Comparison of ENCODE assay signal across 16 cellular contexts in the genomic region with DNA sequence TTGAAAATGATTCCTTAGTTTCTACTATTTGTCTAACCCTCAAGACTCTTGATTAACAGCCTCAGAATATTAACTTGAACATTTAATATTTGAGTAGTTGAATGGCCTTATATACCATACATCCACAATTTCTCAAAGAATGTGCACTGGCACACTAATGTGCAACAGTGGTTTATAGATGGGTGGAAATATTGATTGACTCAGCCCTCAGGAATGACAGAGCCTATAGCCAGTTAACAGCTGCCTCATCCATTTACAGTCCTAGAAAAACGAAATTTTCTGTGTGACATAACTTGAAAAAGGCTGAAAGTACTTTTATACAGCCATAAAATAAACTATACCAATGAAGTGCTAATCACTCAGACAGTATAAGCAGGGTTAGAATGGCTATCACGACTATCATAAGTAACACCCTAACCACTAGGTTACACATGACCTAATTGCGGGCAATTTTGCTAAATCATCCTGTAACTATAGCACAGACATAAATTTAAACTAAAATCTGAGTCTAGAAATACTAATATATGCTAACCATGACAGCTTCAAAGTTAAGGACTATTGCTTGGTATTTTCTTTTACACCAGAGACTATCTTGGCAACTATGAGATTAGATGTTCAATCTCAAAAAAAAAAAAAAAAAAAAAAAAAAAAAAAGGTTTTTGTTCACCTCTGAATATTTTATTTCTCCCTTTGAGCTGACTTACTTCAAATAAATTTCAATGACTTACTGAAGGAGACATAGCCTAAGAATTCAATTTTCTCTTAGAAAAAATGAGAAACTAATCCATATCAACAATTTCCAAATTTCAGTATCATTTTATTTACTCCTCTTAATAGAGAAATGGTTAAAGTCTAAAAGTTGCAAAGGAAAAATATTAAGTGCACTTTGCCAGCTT. TPM values are rescaled to one million over a fixed set of nuclear protein-coding genes. Genes with fewer than 3 reads are reported as not detected.
DNase-seq lines count a peak whose midpoint lies in the region; ATAC-seq and TF ChIP-seq lines count a peak whose summit lies in the region.
"Had no signal": no experiment of that assay in that cellular context is flagged by ENCODE, and none has a peak within 500 bp of the region (broad histone marks: within the 10 kb centered on the region; RNA-seq: fewer than 3 reads in every experiment).

No MANE protein-coding gene starts in this region.

- POLR2A ChIA-PET in activated CD8-positive, alpha-beta T cell treated with anti-CD3 and anti-CD28 coated beads, Interleukin-2, amount 10 ng/mL, durations not matched to agents 7 days and 5 days (lab: Charles Lee): no interaction called here

- H3K27ac ChIP-seq in foreskin keratinocyte (no peak overlapping the region), right atrium auricular region (no peak overlapping the region)

- CTCF ChIA-PET in activated CD8-positive, alpha-beta T cell treated with anti-CD3 and anti-CD28 coated beads, Interleukin-2, amount 10 ng/mL, durations not matched to agents 7 days and 5 days (lab: Charles Lee): no interaction called here

- no peak for TF ChIP-seq CTCF in foreskin keratinocyte (conservative IDR thresholded peaks at IDR 0.05)
- no peak for TF ChIP-seq CTCF in endothelial cell (IDR thresholded peaks at IDR 0.05; ENCODE audit: unreplicated experiment)
- no peak for TF ChIP-seq CTCF in right atrium auricular region (IDR thresholded peaks at IDR 0.05)

- peaks cover 11% of the 10 kb centered on the region for H3K4me1 Mint-ChIP-seq in activated CD8-positive, alpha-beta T cell treated with anti-CD3 and anti-CD28 coated beads, Interleukin-2, amount 10 ng/mL, durations not matched to agents 7 days and 5 days (ENCODE audit: low read depth)
- no peaks in the 10 kb centered on the region for H3K4me1 Mint-ChIP-seq in endothelial cell (ENCODE audit: unreplicated experiment)

- no peaks in the 10 kb centered on the region for H3K9me3 Mint-ChIP-seq in activated CD8-positive, alpha-beta T cell treated with anti-CD3 and anti-CD28 coated beads, Interleukin-2, amount 10 ng/mL, durations not matched to agents 7 days and 5 days (ENCODE audit: insufficient read depth)
- H3K9me3 Mint-ChIP-seq in endothelial cell (ENCODE audit: unreplicated experiment): no peaks in the 10 kb centered on the region
- H3K9me3 Mint-ChIP-seq: activated CD4-positive, alpha-beta T cell treated with anti-CD3 and anti-CD28 coated beads, Interleukin-2, amount 10 ng/mL, durations not matched to agents 7 days and 5 days had no signal

- no peaks in the 10 kb centered on the region for H3K9me3 ChIP-seq in right atrium auricular region
- H3K9me3 ChIP-seq: BE2C, tibial nerve had no signal

- peak; percentile 68 for ATAC-seq in activated CD8-positive, alpha-beta T cell treated with anti-CD3 and anti-CD28 coated beads, Interleukin-2, amount 10 ng/mL, durations not matched to agents 7 days and 5 days
- peak; percentile 91 for ATAC-seq in foreskin keratinocyte
- ATAC-seq in GM18907 (IDR thresholded peaks at IDR 0.05; ENCODE audit: unreplicated experiment): no peak
- ATAC-seq: Right ventricle myocardium inferior had no signal

- peaks cover 13% of the 10 kb centered on the region for H3K36me3 ChIP-seq in right atrium auricular region

- H3K4me1 ChIP-seq in foreskin keratinocyte: peaks cover 7% of the 10 kb centered on the region
- H3K4me1 ChIP-seq in right atrium auricular region: peaks cover 0 to 27% of the 10 kb centered on the region in 2 donors
- H3K4me1 ChIP-seq: BE2C had no signal

- no peak overlapping the region for H3K27ac Mint-ChIP-seq in activated CD8-positive, alpha-beta T cell treated with anti-CD3 and anti-CD28 coated beads, Interleukin-2, amount 10 ng/mL, durations not matched to agents 7 days and 5 days
- no peak overlapping the region for H3K27ac Mint-ChIP-seq in endothelial cell (ENCODE audit: unreplicated experiment)
- H3K27ac Mint-ChIP-seq: activated CD4-positive, alpha-beta T cell treated with anti-CD3 and anti-CD28 coated beads, Interleukin-2, amount 10 ng/mL, durations not matched to agents 7 days and 5 days had no signal

- H3K27me3 ChIP-seq in foreskin keratinocyte: no peaks in the 10 kb centered on the region
- no peaks in the 10 kb centered on the region for H3K27me3 ChIP-seq in right atrium auricular region
- H3K27me3 ChIP-seq: BE2C, tibial nerve had no signal

- H3K36me3 Mint-ChIP-seq in activated CD8-positive, alpha-beta T cell treated with anti-CD3 and anti-CD28 coated beads, Interleukin-2, amount 10 ng/mL, durations not matched to agents 7 days and 5 days (ENCODE audit: low read depth): peaks cover 18% of the 10 kb centered on the region
- no peaks in the 10 kb centered on the region for H3K36me3 Mint-ChIP-seq in endothelial cell (ENCODE audit: low read depth, unreplicated experiment)

- no peaks in the 10 kb centered on the region for H3K27me3 Mint-ChIP-seq in activated CD8-positive, alpha-beta T cell treated with anti-CD3 and anti-CD28 coated beads, Interleukin-2, amount 10 ng/mL, durations not matched to agents 7 days and 5 days (ENCODE audit: low read depth)
- no peaks in the 10 kb centered on the region for H3K27me3 Mint-ChIP-seq in endothelial cell (ENCODE audit: unreplicated experiment)
- H3K27me3 Mint-ChIP-seq: activated CD4-positive, alpha-beta T cell treated with anti-CD3 and anti-CD28 coated beads, Interleukin-2, amount 10 ng/mL, durations not matched to agents 7 days and 5 days had no signal

- in situ Hi-C loops in ACHN (cut with HindIII; ENCODE audit: low pct_ligation_motif_present, low pct_unique_long_range_greater_than_20kb, low sequenced_read_pairs): no loop called here

- DNase-seq in ACHN (peak; percentile 81), HS-27A (ENCODE audit: low read depth) (peak; percentile 80), foreskin keratinocyte (peak; percentile 29 to 73), endothelial cell (ENCODE audit: low spot score) (no peak), putamen (ENCODE audit: low spot score) (no peak), right atrium auricular region (ENCODE audit: low spot score) (no peak)
- DNase-seq in activated CD8-positive, alpha-beta T cell treated with anti-CD3 and anti-CD28 coated beads, Interleukin-2, amount 10 ng/mL, durations not matched to agents 7 days and 5 days: no peak
- DNase-seq: activated CD4-positive, alpha-beta T cell treated with anti-CD3 and anti-CD28 coated beads, Interleukin-2, amount 10 ng/mL, durations not matched to agents 7 days and 5 days; activated naive CD4-positive, alpha-beta T cell; BE2C; hypothalamus; KBM-7; midbrain had no signal

- H3K4me3 Mint-ChIP-seq in activated CD8-positive, alpha-beta T cell treated with anti-CD3 and anti-CD28 coated beads, Interleukin-2, amount 10 ng/mL, durations not matched to agents 7 days and 5 days: no peak overlapping the region
- no peak overlapping the region for H3K4me3 Mint-ChIP-seq in endothelial cell (ENCODE audit: unreplicated experiment)
- H3K4me3 Mint-ChIP-seq: activated CD4-positive, alpha-beta T cell treated with anti-CD3 and anti-CD28 coated beads, Interleukin-2, amount 10 ng/mL, durations not matched to agents 7 days and 5 days had no signal

- H3K4me3 ChIP-seq in right atrium auricular region: no peak overlapping the region
- H3K4me3 ChIP-seq: tibial nerve had no signal

RNA-seq across cellular contexts. Expression of gene SECISBP2L, which starts 9.3 kb away (rescaled TPM):
- total RNA-seq in activated CD8-positive, alpha-beta T cell treated with anti-CD3 and anti-CD28 coated beads, Interleukin-2, amount 10 ng/mL, durations not matched to agents 7 days and 5 days: 10 to 100 TPM; 28.3 to 29.2 TPM
- total RNA-seq in foreskin keratinocyte: 11.9 and 12.4 TPM in 2 replicates
- polyA plus RNA-seq in foreskin keratinocyte: 1.2 and 1.4 TPM in 2 replicates
- total RNA-seq in endothelial cell (ENCODE audit: unreplicated experiment): 44.3 TPM
- 10 to 100 TPM; 21.8 to 23.0 TPM for total RNA-seq in right atrium auricular region

Comparison
In these comparisons a context has a peak if more than half of its experiments do, and no peak if none do; other contexts are left out.
1. DNase-seq: peak in ACHN (single experiment), HS-27A (single experiment) and foreskin keratinocyte (2 of 2); none in activated CD8-positive, alpha-beta T cell treated with anti-CD3 and anti-CD28 coated beads, Interleukin-2, amount 10 ng/mL, durations not matched to agents 7 days and 5 days (single experiment), endothelial cell (single experiment), putamen (single experiment) and right atrium auricular region (single experiment).